9 cellular contexts compared by ENCODE assay signal in genomic region chr18:63299837-63300787, GRCh38. TPM values are rescaled to one million over a fixed set of nuclear protein-coding genes. Genes with fewer than 3 reads are reported as not detected.
DNase-seq lines count a peak whose midpoint lies in the region; ATAC-seq and TF ChIP-seq lines count a peak whose summit lies in the region.
"Had no signal": no experiment of that assay in that cellular context is flagged by ENCODE, and none has a peak within 500 bp of the region (broad histone marks: within the 10 kb centered on the region; RNA-seq: fewer than 3 reads in every experiment).

No MANE protein-coding gene starts in this region.

- DNase-seq in stimulated activated CD4-positive, alpha-beta T cell treated with anti-CD3 and anti-CD28 coated beads, Interleukin-15, amount 100 ng/mL, for 24 hours = peak; percentile 63
- DNase-seq in stimulated activated CD4-positive, alpha-beta T cell treated with anti-CD3 and anti-CD28 coated beads, Interleukin-4, amount 100 ng/mL, for 1 hour = no peak
- no peak for DNase-seq in effector memory CD4-positive, alpha-beta T cell
- DNase-seq in uterus (no peak), EL (no peak), MG63 (no peak), NCI-H524 (lab: John Stamatoyannopoulos, UW) (no peak)
- DNase-seq: COR-L47 had no signal

- H3K36me3 ChIP-seq in effector memory CD4-positive, alpha-beta T cell (ENCODE audit: control insufficient read depth, insufficient read depth, low read length) = peaks cover 30% of the 10 kb centered on the region
- H3K36me3 ChIP-seq in uterus (no peaks in the 10 kb centered on the region), MG63 (no peaks in the 10 kb centered on the region)

- no peaks in the 10 kb centered on the region for H3K27me3 ChIP-seq in effector memory CD4-positive, alpha-beta T cell (replicated peaks; ENCODE audit: control insufficient read depth, insufficient read depth, low read length, poor library complexity, severe bottlenecking)
- no peaks in the 10 kb centered on the region for H3K27me3 ChIP-seq in uterus
- no peaks in the 10 kb centered on the region for H3K27me3 ChIP-seq in MG63

- no peak for TF ChIP-seq CTCF in uterus (IDR thresholded peaks at IDR 0.05)

- intact Hi-C loops in uterus (cut with DNase I; ENCODE audit: low total_unique reads) = no loop called here

- no peak for TF ChIP-seq POLR2A in uterus (IDR thresholded peaks at IDR 0.05)

- H3K9me3 ChIP-seq in effector memory CD4-positive, alpha-beta T cell (ENCODE audit: control insufficient read depth, low read length) = no peaks in the 10 kb centered on the region
- H3K9me3 ChIP-seq in uterus = no peaks in the 10 kb centered on the region
- no peaks in the 10 kb centered on the region for H3K9me3 ChIP-seq in MG63

- no peak overlapping the region for H3K4me3 ChIP-seq in effector memory CD4-positive, alpha-beta T cell (ENCODE audit: insufficient read depth, low read depth, low read length, poor library complexity, severe bottlenecking)
- H3K4me3 ChIP-seq in uterus (no peak overlapping the region), MG63 (no peak overlapping the region)

- H3K27ac ChIP-seq in effector memory CD4-positive, alpha-beta T cell (ENCODE audit: insufficient read depth, low read length, poor library complexity, severe bottlenecking) = peak overlapping the region; percentile 39
- peak overlapping the region; percentile 26 to 69 for H3K27ac ChIP-seq in uterus

- peak; percentile 68 for ATAC-seq in HG03378 (IDR thresholded peaks at IDR 0.05; ENCODE audit: unreplicated experiment)

- H3K4me1 ChIP-seq in effector memory CD4-positive, alpha-beta T cell (ENCODE audit: control insufficient read depth, insufficient read depth, low read length, poor library complexity, severe bottlenecking) = peaks cover 60% of the 10 kb centered on the region
- peaks cover 6 to 8% of the 10 kb centered on the region in 2 donors for H3K4me1 ChIP-seq in uterus

RNA-seq across cellular contexts. Expression of gene BCL2, which starts 19.5 kb away (rescaled TPM):
- 10 to 100 TPM; 16.1 to 61.1 (median 36.9) TPM for total RNA-seq in uterus
- total RNA-seq in MG63 (2014; rRNA removed; shearing (Covaris generic); ENCODE audit: low replicate concordance) = 3.0 and 5.4 TPM in 2 replicates
